In the genomic region with DNA sequence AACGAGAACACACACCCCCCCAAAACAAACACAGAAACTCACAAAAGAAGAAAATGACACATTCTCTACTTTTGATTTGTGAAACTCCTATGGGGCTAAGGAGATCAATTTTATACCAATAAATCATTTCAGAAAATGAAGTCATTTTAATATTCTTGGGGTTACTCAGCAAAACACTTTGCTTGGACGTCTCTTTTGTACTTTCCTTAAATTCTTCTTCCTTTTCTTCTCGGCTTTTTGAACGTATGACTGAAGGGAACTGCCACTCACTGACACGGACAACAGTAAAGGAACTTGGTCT, we compare ENCODE assay signal across 21 cellular contexts.
DNase-seq lines count a peak whose midpoint lies in the region; ATAC-seq and TF ChIP-seq lines count a peak whose summit lies in the region.
"Had no signal": no experiment of that assay in that cellular context is flagged by ENCODE, and none has a peak within 500 bp of the region (broad histone marks: within the 10 kb centered on the region; RNA-seq: fewer than 3 reads in every experiment).

No MANE protein-coding gene starts in this region.

- peak overlapping the region; percentile 51 for H2BK5ac ChIP-seq in mesendoderm (ENCODE audit: low read length)

- no peaks in the 10 kb centered on the region for H3K79me2 ChIP-seq in mesendoderm (ENCODE audit: control insufficient read depth, insufficient read depth, low read length)

- peaks cover 9% of the 10 kb centered on the region for H3K27me3 Mint-ChIP-seq in WTC11 (ENCODE audit: low read depth)
- H3K27me3 Mint-ChIP-seq: stimulated activated naive CD8-positive, alpha-beta T cell treated with anti-CD3 and anti-CD28 coated beads, Interleukin-15, amount 100 ng/mL, for 72 hours had no signal

- POLR2A ChIA-PET in WTC11 (lab: Charles Lee), result no interaction called here

- CTCF ChIA-PET in WTC11 (lab: Charles Lee), result interaction anchor here (0.9 to 1.8 kb wide), 4 partner anchors 10 to 128 kb away, joined by 3 to 12 read pairs (median 4); no protein-coding TSS in a partner anchor

- no peaks in the 10 kb centered on the region for H3K79me1 ChIP-seq in mesendoderm (ENCODE audit: low read length)

- H3K9me3 ChIP-seq in cardiac muscle cell (ENCODE audit: low read depth), result no peaks in the 10 kb centered on the region
- H3K9me3 ChIP-seq: gastrocnemius medialis, MG63, uterus had no signal

- ATAC-seq in left cardiac atrium, result no peak
- no peak for ATAC-seq in WTC11
- ATAC-seq in GM21423 (IDR thresholded peaks at IDR 0.05; ENCODE audit: unreplicated experiment), result no peak
- ATAC-seq: gastrocnemius medialis; natural killer cell; stimulated activated naive CD8-positive, alpha-beta T cell treated with anti-CD3 and anti-CD28 coated beads, Interleukin-15, amount 100 ng/mL, for 72 hours had no signal

- H3K27ac Mint-ChIP-seq in WTC11, result peak overlapping the region; percentile 51; the same call in 1 of the 2 replicates
- H3K27ac Mint-ChIP-seq: natural killer cell; stimulated activated naive CD8-positive, alpha-beta T cell treated with anti-CD3 and anti-CD28 coated beads, Interleukin-15, amount 100 ng/mL, for 72 hours; T-helper 1 cell treated with Interleukin-12 subunit alpha and Interleukin-12 subunit beta and Interleukin-4 antibody, amounts not matched to agents 30 μg/mL and 1 μg/mL, for 36 hours had no signal

- H3K36me3 Mint-ChIP-seq in WTC11, result peaks cover 7% of the 10 kb centered on the region; the same call in 1 of the 2 replicates
- H3K36me3 Mint-ChIP-seq: natural killer cell had no signal

- peaks cover 4% of the 10 kb centered on the region; the same call in 1 of the 2 replicates for H3K9me3 Mint-ChIP-seq in WTC11
- H3K9me3 Mint-ChIP-seq: natural killer cell; stimulated activated naive CD8-positive, alpha-beta T cell treated with anti-CD3 and anti-CD28 coated beads, Interleukin-15, amount 100 ng/mL, for 72 hours; T-helper 1 cell treated with Interleukin-12 subunit alpha and Interleukin-12 subunit beta and Interleukin-4 antibody, amounts not matched to agents 30 μg/mL and 1 μg/mL, for 36 hours had no signal

- no peak for DNase-seq in cardiac muscle cell (ENCODE audit: low read depth in 1 of 2, low spot score in 1 of 2)
- DNase-seq in left cardiac atrium, result no peak
- no peak for DNase-seq in WTC11 (ENCODE audit: low spot score)
- DNase-seq in mesendoderm, result no peak
- no peak for DNase-seq in stimulated activated naive CD4-positive, alpha-beta T cell treated with Interleukin-2 at 50 U/mL for 16 hours (lab: John Stamatoyannopoulos, UW)
- DNase-seq in hippocampal formation (lab: John Stamatoyannopoulos, UW), result no peak
- no peak for DNase-seq in NCI-H345 (lab: John Stamatoyannopoulos, UW)
- DNase-seq: activated CD4-positive, CD25-positive, alpha-beta regulatory T cell; gastrocnemius medialis; GDM1; MG63; natural killer cell; NCI-H2029; NCI-H510A treated with DMSO at 0.1 percent for 48 hours; SIG-M5; stimulated activated naive CD8-positive, alpha-beta T cell treated with anti-CD3 and anti-CD28 coated beads, Interleukin-15, amount 100 ng/mL, for 72 hours; uterus had no signal

- H4K8ac ChIP-seq in mesendoderm (ENCODE audit: low read depth, low read length), result no peak overlapping the region

- peak overlapping the region; percentile 58 for H3K56ac ChIP-seq in mesendoderm (ENCODE audit: low read length)

- H3K4me1 ChIP-seq in cardiac muscle cell (ENCODE audit: low read depth), result peaks cover 32% of the 10 kb centered on the region
- peaks cover 8% of the 10 kb centered on the region for H3K4me1 ChIP-seq in mesendoderm (ENCODE audit: control insufficient read depth, low read depth, low read length)
- H3K4me1 ChIP-seq: gastrocnemius medialis, uterus had no signal

- no peak overlapping the region for H3K4me3 ChIP-seq in cardiac muscle cell
- H3K4me3 ChIP-seq in mesendoderm (ENCODE audit: low read length), result no peak overlapping the region
- H3K4me3 ChIP-seq: coronary artery, gastrocnemius medialis, MG63, uterus had no signal

- WGBS in mesendoderm (ENCODE audit: extremely low coverage, insufficient coverage, low lambda C conversion rate), result no CpG with 5 or more reads among the region's 5 CpGs

- H3K36me3 ChIP-seq in cardiac muscle cell (no peaks in the 10 kb centered on the region), mesendoderm (ENCODE audit: control insufficient read depth, insufficient read depth, low read length) (no peaks in the 10 kb centered on the region)
- H3K36me3 ChIP-seq: gastrocnemius medialis, MG63, uterus had no signal

- peak overlapping the region; percentile 88 for H2AK5ac ChIP-seq in mesendoderm (ENCODE audit: low read length)

- H3K4ac ChIP-seq in mesendoderm (ENCODE audit: low read depth, low read length), result no peak overlapping the region

- H3K4me1 Mint-ChIP-seq in WTC11, result peaks cover 39% of the 10 kb centered on the region
- H3K4me1 Mint-ChIP-seq: natural killer cell had no signal

- peak overlapping the region; percentile 9 for H2BK15ac ChIP-seq in mesendoderm (replicated peaks; ENCODE audit: low read depth)

- H4K5ac ChIP-seq in mesendoderm (ENCODE audit: low read length), result no peak overlapping the region

- peak overlapping the region; percentile 49 for H3K23ac ChIP-seq in mesendoderm (ENCODE audit: low read length)

- H3K4me3 Mint-ChIP-seq in WTC11, result no peak overlapping the region
- H3K4me3 Mint-ChIP-seq: natural killer cell; stimulated activated naive CD8-positive, alpha-beta T cell treated with anti-CD3 and anti-CD28 coated beads, Interleukin-15, amount 100 ng/mL, for 72 hours; T-helper 1 cell treated with Interleukin-12 subunit alpha and Interleukin-12 subunit beta and Interleukin-4 antibody, amounts not matched to agents 30 μg/mL and 1 μg/mL, for 36 hours had no signal

- no peaks in the 10 kb centered on the region for H3K27me3 ChIP-seq in cardiac muscle cell
- H3K27me3 ChIP-seq in mesendoderm (ENCODE audit: insufficient read depth, low read length, poor library complexity), result no peaks in the 10 kb centered on the region
- H3K27me3 ChIP-seq: gastrocnemius medialis, MG63, uterus had no signal

- no peak overlapping the region for H2BK120ac ChIP-seq in mesendoderm (ENCODE audit: low read depth, low read length)

- H3K4me2 ChIP-seq in mesendoderm (ENCODE audit: low read length), result no peak overlapping the region

- TF ChIP-seq CTCF in cardiac muscle cell (IDR thresholded peaks at IDR 0.05; ENCODE audit: low read depth, low read length) (no peak), WTC11 (IDR thresholded peaks at IDR 0.05) (no peak)

- peak overlapping the region; percentile 4 for H3K18ac ChIP-seq in mesendoderm (ENCODE audit: low read length)

- H3K27ac ChIP-seq in cardiac muscle cell (peak overlapping the region; percentile 51), mesendoderm (ENCODE audit: low read depth, low read length) (no peak overlapping the region)
- H3K27ac ChIP-seq: coronary artery, epithelial cell of prostate, gastrocnemius medialis, uterus had no signal

- no peak overlapping the region for H3K9ac ChIP-seq in mesendoderm (ENCODE audit: low read length)

- intact Hi-C loops in left cardiac atrium (cut with DNase I), result no loop called here

TF ChIP-seq in WTC11, 78 proteins besides CTCF, POLR2A, EP300 and RAD21:
- TF ChIP-seq, protein P1, sequence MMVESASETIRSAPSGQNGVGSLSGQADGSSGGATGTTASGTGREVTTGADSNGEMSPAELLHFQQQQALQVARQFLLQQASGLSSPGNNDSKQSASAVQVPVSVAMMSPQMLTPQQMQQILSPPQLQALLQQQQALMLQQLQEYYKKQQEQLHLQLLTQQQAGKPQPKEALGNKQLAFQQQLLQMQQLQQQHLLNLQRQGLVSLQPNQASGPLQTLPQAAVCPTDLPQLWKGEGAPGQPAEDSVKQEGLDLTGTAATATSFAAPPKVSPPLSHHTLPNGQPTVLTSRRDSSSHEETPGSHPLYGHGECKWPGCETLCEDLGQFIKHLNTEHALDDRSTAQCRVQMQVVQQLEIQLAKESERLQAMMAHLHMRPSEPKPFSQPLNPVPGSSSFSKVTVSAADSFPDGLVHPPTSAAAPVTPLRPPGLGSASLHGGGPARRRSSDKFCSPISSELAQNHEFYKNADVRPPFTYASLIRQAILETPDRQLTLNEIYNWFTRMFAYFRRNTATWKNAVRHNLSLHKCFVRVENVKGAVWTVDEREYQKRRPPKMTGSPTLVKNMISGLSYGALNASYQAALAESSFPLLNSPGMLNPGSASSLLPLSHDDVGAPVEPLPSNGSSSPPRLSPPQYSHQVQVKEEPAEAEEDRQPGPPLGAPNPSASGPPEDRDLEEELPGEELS (CRISPR knock-in tag; IDR thresholded peaks at IDR 0.05), result no peak
- no peak for TF ChIP-seq ZBTB21 (CRISPR knock-in tag; IDR thresholded peaks at IDR 0.05; ENCODE audit: borderline replicate concordance)
- TF ChIP-seq ZNF423 (CRISPR knock-in tag; IDR thresholded peaks at IDR 0.05), result no peak
- TF ChIP-seq, protein P2, sequence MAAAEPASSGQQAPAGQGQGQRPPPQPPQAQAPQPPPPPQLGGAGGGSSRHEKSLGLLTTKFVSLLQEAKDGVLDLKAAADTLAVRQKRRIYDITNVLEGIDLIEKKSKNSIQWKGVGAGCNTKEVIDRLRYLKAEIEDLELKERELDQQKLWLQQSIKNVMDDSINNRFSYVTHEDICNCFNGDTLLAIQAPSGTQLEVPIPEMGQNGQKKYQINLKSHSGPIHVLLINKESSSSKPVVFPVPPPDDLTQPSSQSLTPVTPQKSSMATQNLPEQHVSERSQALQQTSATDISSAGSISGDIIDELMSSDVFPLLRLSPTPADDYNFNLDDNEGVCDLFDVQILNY (CRISPR knock-in tag; IDR thresholded peaks at IDR 0.05), result no peak
- no peak for TF ChIP-seq SMAD4 (CRISPR knock-in tag; IDR thresholded peaks at IDR 0.05)
TF ChIP-seq in WTC11: peak in this region for 0.
